11 cellular contexts compared by ENCODE assay signal in genomic region chr14:103073876-103074698, GRCh38. TPM values are rescaled to one million over a fixed set of nuclear protein-coding genes. Genes with fewer than 3 reads are reported as not detected.
DNase-seq lines count a peak whose midpoint lies in the region; ATAC-seq and TF ChIP-seq lines count a peak whose summit lies in the region.
"Had no signal": no experiment of that assay in that cellular context is flagged by ENCODE, and none has a peak within 500 bp of the region (broad histone marks: within the 10 kb centered on the region; RNA-seq: fewer than 3 reads in every experiment).

No MANE protein-coding gene starts in this region.

- H2AFZ ChIP-seq in Karpas-422 (ENCODE audit: low read length) = no peak overlapping the region

- in situ Hi-C loops in ACHN (cut with HindIII; ENCODE audit: low pct_ligation_motif_present, low pct_unique_long_range_greater_than_20kb, low sequenced_read_pairs) = no loop called here

- no peaks in the 10 kb centered on the region for H3K36me3 ChIP-seq in A673 (ENCODE audit: insufficient read depth, low read length, poor library complexity, severe bottlenecking)
- H3K36me3 ChIP-seq in Karpas-422 (ENCODE audit: insufficient read depth, low read length) = no peaks in the 10 kb centered on the region

- POLR2A ChIA-PET in A673 (lab: Charles Lee; ENCODE audit: low non-redundant PET) = no interaction called here

- CTCF ChIA-PET in A673 (lab: Charles Lee) = interaction anchor here (0.6 kb wide), 2 partner anchors 13 to 252 kb away, joined by 3 to 4 read pairs; no protein-coding TSS in a partner anchor

- intact Hi-C loops in A673 (cut with micrococcal nuclease; ENCODE audit: unreplicated experiment) = no loop called here

- BruUV-seq in A673 (replicated peaks; lab: Mats Ljungman, UMichigan) = no TSS peak

- H4K20me1 ChIP-seq in Karpas-422 (ENCODE audit: insufficient read depth, low read depth, low read length) = no peaks in the 10 kb centered on the region; the same call in 1 of the 2 replicates

- H3K9me2 ChIP-seq in Karpas-422 (replicated peaks; ENCODE audit: insufficient read depth, low read length) = no peaks in the 10 kb centered on the region

- H3K27ac ChIP-seq in A673 (ENCODE audit: low read depth, low read length, poor library complexity, severe bottlenecking) (no peak overlapping the region), Karpas-422 (ENCODE audit: low read length) (no peak overlapping the region)

- H3K4me3 ChIP-seq in epithelial cell of proximal tubule (ENCODE audit: low read depth, low read length) (peak overlapping the region; percentile 16), A673 (ENCODE audit: low read depth, low read length, poor library complexity, severe bottlenecking) (no peak overlapping the region), Karpas-422 (ENCODE audit: low read length) (no peak overlapping the region)

- H3K4me1 ChIP-seq in A673 (ENCODE audit: insufficient read depth, low read length, poor library complexity, severe bottlenecking) = peaks cover 6% of the 10 kb centered on the region
- H3K4me1 ChIP-seq in Karpas-422 (ENCODE audit: low read length) = peaks cover 9% of the 10 kb centered on the region

- H3K79me2 ChIP-seq in Karpas-422 (ENCODE audit: low read length) = no peaks in the 10 kb centered on the region

- H3K9me3 ChIP-seq in A673 (ENCODE audit: low read depth, low read length, poor library complexity, severe bottlenecking) (no peaks in the 10 kb centered on the region), Karpas-422 (ENCODE audit: low read length) (no peaks in the 10 kb centered on the region)

- no peak overlapping the region for H3K4me2 ChIP-seq in Karpas-422 (ENCODE audit: low read depth, low read length, poor library complexity, severe bottlenecking)

- DNase-seq in ACHN = peak; percentile 61
- DNase-seq in GM20000 (ENCODE audit: low spot score) = peak; percentile 64
- DNase-seq in epithelial cell of proximal tubule (ENCODE audit: low read depth) = no peak
- DNase-seq in mesenteric fat pad (ENCODE audit: low spot score) = peak; percentile 86
- no peak for DNase-seq in A673 (ENCODE audit: low spot score)
- DNase-seq in activated gamma-delta T cell treated with Interleukin-2 at 50 U/mL for 16 hours = no peak
- DNase-seq in Karpas-422 = no peak
- DNase-seq: stimulated activated CD4-positive, alpha-beta T cell treated with anti-CD3 and anti-CD28 coated beads, Interleukin-1b, Interleukin-23, amount 100 ng/mL, for 48 hours had no signal

- ATAC-seq in GM18873 (IDR thresholded peaks at IDR 0.05; ENCODE audit: low FRiP score, unreplicated experiment) = no peak

- H3K9ac ChIP-seq in Karpas-422 (ENCODE audit: low read length) = no peak overlapping the region

- H3K27me3 ChIP-seq in A673 (replicated peaks; ENCODE audit: insufficient read depth, low read depth, low read length, poor library complexity) (no peaks in the 10 kb centered on the region), Karpas-422 (ENCODE audit: low read length) (no peaks in the 10 kb centered on the region)

- TF ChIP-seq CTCF in GM20000 (IDR thresholded peaks at IDR 0.05; ENCODE audit: extremely low read depth, missing control alignments) (no peak), epithelial cell of proximal tubule (conservative IDR thresholded peaks at IDR 0.05; ENCODE audit: low read depth, low read length) (no peak), A673 (conservative IDR thresholded peaks at IDR 0.05; ENCODE audit: low read depth, low read length) (no peak)

RNA-seq across cellular contexts. Expression of gene LBHD2, which starts 9.9 kb away (rescaled TPM):
- total RNA-seq in epithelial cell of proximal tubule = not detected in 2 replicates
- total RNA-seq in mesenteric fat pad = 3.1 TPM
- total RNA-seq in A673 (2021) = 0.99 and 2.3 TPM in 2 replicates
- total RNA-seq in Karpas-422 (2014; rRNA removed; shearing (Covaris generic); ENCODE audit: low replicate concordance) = not detected in 2 replicates
- total RNA-seq: M059J, NCI-H460 had no signal

RNA-seq across cellular contexts. Expression of gene CDC42BPB, which starts 16.7 kb away (rescaled TPM):
- 68.4 and 83.5 TPM in 2 replicates for total RNA-seq in epithelial cell of proximal tubule
- 99.6 TPM for total RNA-seq in mesenteric fat pad
- total RNA-seq in A673 (2021) = 103 and 106 TPM in 2 replicates
- total RNA-seq in Karpas-422 (2014; rRNA removed; shearing (Covaris generic); ENCODE audit: low replicate concordance) = 1.6 and 4.7 TPM in 2 replicates

RNA-seq across cellular contexts. Expression of gene EXOC3L4, which starts 20.4 kb away (rescaled TPM):
- total RNA-seq in epithelial cell of proximal tubule = 0.17 TPM in 1 of 2 replicates, not detected in the other
- total RNA-seq in mesenteric fat pad = 2.0 TPM
- not detected in 2 replicates for total RNA-seq in A673 (2021)
- total RNA-seq in Karpas-422 (2014; rRNA removed; shearing (Covaris generic); ENCODE audit: low replicate concordance) = not detected in 2 replicates
- total RNA-seq: M059J had no signal

RNA-seq across cellular contexts. Expression of gene TNFAIP2, which starts 49.2 kb away (rescaled TPM):
- 58.5 and 155 TPM in 2 replicates for total RNA-seq in epithelial cell of proximal tubule
- total RNA-seq in mesenteric fat pad = 211 TPM
- 5.5 and 7.0 TPM in 2 replicates for total RNA-seq in A673 (2021)
- not detected in 2 replicates for total RNA-seq in Karpas-422 (2014; rRNA removed; shearing (Covaris generic); ENCODE audit: low replicate concordance)

Comparison
In these comparisons a context has a peak if more than half of its experiments do, and no peak if none do; other contexts are left out.
1. DNase-seq: peak in ACHN (single experiment), GM20000 (single experiment) and mesenteric fat pad (single experiment); none in epithelial cell of proximal tubule (single experiment), A673 (single experiment), activated gamma-delta T cell treated with Interleukin-2 at 50 U/mL for 16 hours (single experiment) and Karpas-422 (single experiment).
2. RNA of gene CDC42BPB, which starts 16.7 kb away (total RNA-seq): 103 to 106 TPM in A673, 99.6 TPM in mesenteric fat pad (single experiment) and 68.4 to 83.5 TPM in epithelial cell of proximal tubule; 1.6 to 4.7 TPM in Karpas-422; every median in the first group is over 10 times any median in the second.